In genomic region chr1:204493882-204494280, GRCh38 we compare ENCODE assay signal across 8 cellular contexts. TPM values are rescaled to one million over a fixed set of nuclear protein-coding genes. Genes with fewer than 3 reads are reported as not detected.
DNase-seq lines count a peak whose midpoint lies in the region; ATAC-seq lines count a peak whose summit lies in the region.

No MANE protein-coding gene starts in this region.

- H3K9me3 ChIP-seq in HUES6 (ENCODE audit: control insufficient read depth, insufficient read depth, low read depth, low read length): no peaks in the 10 kb centered on the region

- peak overlapping the region; percentile 95 for H3K4me3 ChIP-seq in HUES6 (ENCODE audit: low read depth, low read length)

- peak overlapping the region; percentile 95 for H3K9ac ChIP-seq in HUES6 (ENCODE audit: low read length)

- ATAC-seq in GM21423 (IDR thresholded peaks at IDR 0.05; ENCODE audit: unreplicated experiment) (peak; percentile 29), left ventricle myocardium superior (peak; percentile 70)

- peak overlapping the region; percentile 78 for H3K27ac ChIP-seq in HUES6 (ENCODE audit: low read depth, low read length)

- peak; percentile 66 for DNase-seq in DMS53 treated with DMSO at 0.1 percent for 48 hours (lab: John Stamatoyannopoulos, UW; ENCODE audit: unreplicated experiment)
- DNase-seq in RKO (ENCODE audit: low spot score): peak; percentile 61
- peak; percentile 67 for DNase-seq in amniotic epithelial cell (ENCODE audit: low read depth)
- DNase-seq in left ventricle myocardium superior: peak; percentile 68
- peak; percentile 85 for DNase-seq in posterior vena cava (ENCODE audit: low spot score)
- DNase-seq in inferior parietal cortex (ENCODE audit: extremely low spot score): no peak

- H3K4me1 ChIP-seq in HUES6 (ENCODE audit: control insufficient read depth, insufficient read depth, low read length): peaks cover 29% of the 10 kb centered on the region

- H3K27me3 ChIP-seq in HUES6 (ENCODE audit: control insufficient read depth, insufficient read depth, low read length): no peaks in the 10 kb centered on the region; the same call in 1 of the 2 replicates

- intact Hi-C loops in left ventricle myocardium superior (cut with micrococcal nuclease): no loop called here
- intact Hi-C loops in posterior vena cava (cut with DNase I): loop anchor here in 1 of 2 donors (5.0 kb wide), 1 partner anchor 47 kb away; no protein-coding TSS in a partner anchor

- H3K36me3 ChIP-seq in HUES6 (ENCODE audit: control insufficient read depth, insufficient read depth, low read length): no peaks in the 10 kb centered on the region

RNA-seq across cellular contexts. Expression of gene PIK3C2B, which starts 0.7 kb away (rescaled TPM):
- total RNA-seq in left ventricle myocardium superior (23.6 TPM), posterior vena cava (10 to 100 TPM; 33.7 to 36.9 TPM)

RNA-seq across cellular contexts. Expression of gene MDM4, which starts 22.3 kb away (rescaled TPM):
- total RNA-seq in left ventricle myocardium superior: 30.1 TPM
- 10 to 100 TPM; 65.1 to 75.9 TPM for total RNA-seq in posterior vena cava
